ENCODE assay signal across 8 cellular contexts in genomic region chr5:59126665-59127354, GRCh38.
DNase-seq lines count a peak whose midpoint lies in the region; ATAC-seq and TF ChIP-seq lines count a peak whose summit lies in the region.

No MANE protein-coding gene starts in this region.

- H3K4me2 ChIP-seq in DOHH2 (ENCODE audit: low read length), result peak overlapping the region; percentile 85

- no peak overlapping the region for H3K27ac Mint-ChIP-seq in chondrocyte (ENCODE audit: unreplicated experiment)

- peak; percentile 62 for DNase-seq in fibroblast of mammary gland (ENCODE audit: low read depth)
- no peak for DNase-seq in retinal pigment epithelial cell (ENCODE audit: low read depth)
- no peak for DNase-seq in activated effector memory CD4-positive, alpha-beta T cell treated with anti-CD3 and anti-CD28 coated beads, Interleukin-2, amount 50 U/mL, for 16 hours
- DNase-seq in chondrocyte (ENCODE audit: low spot score), result no peak
- no peak for DNase-seq in CD1c-positive myeloid dendritic cell (ENCODE audit: extremely low spot score)

- H3K27me3 ChIP-seq in DOHH2 (ENCODE audit: control insufficient read depth, low read length), result no peaks in the 10 kb centered on the region

- H3K27ac ChIP-seq in DOHH2 (ENCODE audit: low read depth, low read length), result peak overlapping the region; percentile 79

- H3K79me2 ChIP-seq in DOHH2 (ENCODE audit: control insufficient read depth, low read length), result no peaks in the 10 kb centered on the region

- H3K36me3 Mint-ChIP-seq in chondrocyte (ENCODE audit: low read depth), result no peaks in the 10 kb centered on the region

- H3K4me3 Mint-ChIP-seq in chondrocyte (ENCODE audit: unreplicated experiment), result no peak overlapping the region

- no peaks in the 10 kb centered on the region for H3K36me3 ChIP-seq in DOHH2 (ENCODE audit: control insufficient read depth, low read length)

- H3K27me3 Mint-ChIP-seq in chondrocyte (ENCODE audit: low read depth), result no peaks in the 10 kb centered on the region

- H3K4me1 Mint-ChIP-seq in chondrocyte (ENCODE audit: low read depth), result no peaks in the 10 kb centered on the region

- H3K9me3 Mint-ChIP-seq in chondrocyte (ENCODE audit: low read depth), result no peaks in the 10 kb centered on the region

- H3K9me2 ChIP-seq in DOHH2 (replicated peaks; ENCODE audit: control insufficient read depth, low read length), result no peaks in the 10 kb centered on the region

- peaks cover 51% of the 10 kb centered on the region for H3K4me1 ChIP-seq in DOHH2 (ENCODE audit: control insufficient read depth, low read length)

- no peaks in the 10 kb centered on the region for H3F3A ChIP-seq in DOHH2 (ENCODE audit: control insufficient read depth, insufficient read depth)

- H3K9me3 ChIP-seq in DOHH2 (ENCODE audit: control insufficient read depth, insufficient read depth, low read length), result no peaks in the 10 kb centered on the region

- TF ChIP-seq CTCF in DOHH2 (IDR thresholded peaks at IDR 0.05; ENCODE audit: low read depth, low read length, poor library complexity, severe bottlenecking), result no peak
- no peak for TF ChIP-seq CTCF in fibroblast of mammary gland (conservative IDR thresholded peaks at IDR 0.05; ENCODE audit: control insufficient read depth, insufficient read depth, low read depth, low read length)
- TF ChIP-seq CTCF in retinal pigment epithelial cell (conservative IDR thresholded peaks at IDR 0.05; ENCODE audit: low read depth, low read length), result no peak
- TF ChIP-seq CTCF in chondrocyte (IDR thresholded peaks at IDR 0.05), result no peak

- no peaks in the 10 kb centered on the region for H4K20me1 ChIP-seq in DOHH2 (ENCODE audit: control insufficient read depth, insufficient read depth, low read depth, low read length)

- H3K4me3 ChIP-seq in DOHH2 (ENCODE audit: low read length) (peak overlapping the region; percentile 74), fibroblast of mammary gland (ENCODE audit: control insufficient read depth, low read depth, low read length) (peak overlapping the region; percentile 8), retinal pigment epithelial cell (ENCODE audit: low read length) (peak overlapping the region; percentile 34)

- ATAC-seq in GM18511 (IDR thresholded peaks at IDR 0.05; ENCODE audit: unreplicated experiment), result no peak

TF ChIP-seq in PFSK-1, 5 proteins besides CTCF, POLR2A, EP300 and RAD21:
- no peak for TF ChIP-seq SIN3A (IDR thresholded peaks at IDR 0.05; ENCODE audit: borderline replicate concordance, insufficient read depth, low read length)
- peak; percentile 41; the same call in 1 of the 2 replicates for TF ChIP-seq POLR2AphosphoS5 (IDR thresholded peaks at IDR 0.05; ENCODE audit: low read depth, low read length)
- TF ChIP-seq REST (IDR thresholded peaks at IDR 0.05; ENCODE audit: insufficient read depth in 1 of 2, low read depth in 2 of 2, low read length in 2 of 2), result peak in 1 of 2 experiments; percentile 79; a peak in 2 of 4 replicates
TF ChIP-seq in PFSK-1: peak in this region for 2.

Comparison
In these comparisons a context has a peak if more than half of its experiments do, and no peak if none do; other contexts are left out.
1. H3K4me3 ChIP-seq: peak in every context shown above with its lines; median percentile 74 in DOHH2; 34 in retinal pigment epithelial cell; 8 in fibroblast of mammary gland.